In genomic region chr19:2083174-2083854, GRCh38 we compare ENCODE assay signal across 8 cellular contexts. TPM values are rescaled to one million over a fixed set of nuclear protein-coding genes. Genes with fewer than 3 reads are reported as not detected.
DNase-seq lines count a peak whose midpoint lies in the region; ATAC-seq lines count a peak whose summit lies in the region.

No MANE protein-coding gene starts in this region.

- no peaks in the 10 kb centered on the region for H3K27me3 ChIP-seq in neuronal stem cell (ENCODE audit: control insufficient read depth in 3 of 3, insufficient read depth in 3 of 3, low read depth in 1 of 3, low read length in 3 of 3)

- H2BK5ac ChIP-seq in neuronal stem cell (ENCODE audit: low read length): no peak overlapping the region

- no peak overlapping the region for H3K4me2 ChIP-seq in neuronal stem cell (ENCODE audit: insufficient read depth, low read length, poor library complexity, severe bottlenecking)

- H4K8ac ChIP-seq in neuronal stem cell (ENCODE audit: low read depth, low read length): no peak overlapping the region

- H3K4me3 ChIP-seq in neuronal stem cell (ENCODE audit: low read length in 2 of 2): no peak overlapping the region

- H3K36me3 ChIP-seq in neuronal stem cell (replicated peaks in 1 of 2; ENCODE audit: control insufficient read depth in 2 of 2, insufficient read depth in 2 of 2, low read length in 2 of 2): peaks cover 9 to 56% of the 10 kb centered on the region in 2 donors

- no peak overlapping the region for H3K18ac ChIP-seq in neuronal stem cell (ENCODE audit: low read length)

- peaks cover 13% of the 10 kb centered on the region for H3K79me1 ChIP-seq in neuronal stem cell (ENCODE audit: low read depth, low read length)

- WGBS in neuronal stem cell (ENCODE audit: extremely low coverage in 2 of 2, insufficient read length in 2 of 2, insufficient replicate concordance in 1 of 2), 2 donors: no CpG with 5 or more reads among the region's 20 CpGs

- peak overlapping the region; percentile 91 for H2BK120ac ChIP-seq in neuronal stem cell (ENCODE audit: low read depth, low read length)

- no peak overlapping the region for H3K23ac ChIP-seq in neuronal stem cell (ENCODE audit: low read depth, low read length, poor library complexity)

- no peak overlapping the region for H2BK15ac ChIP-seq in neuronal stem cell (ENCODE audit: low read length)

- H4K91ac ChIP-seq in neuronal stem cell (ENCODE audit: low read depth, low read length, poor library complexity): no peak overlapping the region

- H3K9me3 ChIP-seq in neuronal stem cell (replicated peaks in 1 of 2; ENCODE audit: control insufficient read depth in 2 of 2, insufficient read depth in 1 of 2, low read depth in 1 of 2, low read length in 2 of 2): no peaks in the 10 kb centered on the region

- no peak overlapping the region for H3K4ac ChIP-seq in neuronal stem cell (ENCODE audit: low read length)

- DNase-seq in COLO668 (lab: John Stamatoyannopoulos, UW; ENCODE audit: unreplicated experiment): peak; percentile 91
- DNase-seq in NOMO-1 treated with DMSO at 0.1 percent for 48 hours (lab: John Stamatoyannopoulos, UW; ENCODE audit: unreplicated experiment): peak; percentile 43
- peak; percentile 54 for DNase-seq in activated gamma-delta T cell treated with anti-CD3 and anti-CD28 coated beads, Interleukin-2, amount 50 U/mL, for 16 hours (ENCODE audit: low read depth)
- DNase-seq in neuronal stem cell (ENCODE audit: low spot score): no peak
- no peak for DNase-seq in ureter (ENCODE audit: low spot score)

- H3K14ac ChIP-seq in neuronal stem cell (ENCODE audit: low read length): no peak overlapping the region

- H2BK12ac ChIP-seq in neuronal stem cell (ENCODE audit: low read length): no peak overlapping the region

- no peak for ATAC-seq in HG03175 (IDR thresholded peaks at IDR 0.05; ENCODE audit: unreplicated experiment)
- no peak for ATAC-seq in HG03108 (IDR thresholded peaks at IDR 0.05; ENCODE audit: unreplicated experiment)
- no peak for ATAC-seq in GM21723 (IDR thresholded peaks at IDR 0.05; ENCODE audit: unreplicated experiment)

- H3K27ac ChIP-seq in neuronal stem cell (replicated peaks; ENCODE audit: low read length): no peak overlapping the region

- no peaks in the 10 kb centered on the region for H3K4me1 ChIP-seq in neuronal stem cell (ENCODE audit: control insufficient read depth in 2 of 2, insufficient read depth in 1 of 2, low read depth in 1 of 2, low read length in 2 of 2)

- H2AFZ ChIP-seq in neuronal stem cell (ENCODE audit: low read length): no peak overlapping the region

- no peak overlapping the region for H2AK5ac ChIP-seq in neuronal stem cell (ENCODE audit: low read depth, low read length)

- H3K9ac ChIP-seq in neuronal stem cell (ENCODE audit: low read depth, low read length, poor library complexity): peak overlapping the region; percentile 77

RNA-seq across cellular contexts. Expression of gene MOB3A, which starts 12.8 kb away (rescaled TPM):
- polyA plus RNA-seq in neuronal stem cell (2013, experiment 1 of 2): 15.6 TPM
- polyA plus RNA-seq in neuronal stem cell (2013, experiment 2 of 2): 16.1 TPM
- 51.0 TPM for total RNA-seq in ureter

RNA-seq across cellular contexts. Expression of gene IZUMO4, which starts 13.4 kb away (rescaled TPM):
- 2.5 TPM for polyA plus RNA-seq in neuronal stem cell (2013, experiment 1 of 2)
- polyA plus RNA-seq in neuronal stem cell (2013, experiment 2 of 2): 2.3 TPM
- total RNA-seq in ureter: 5.9 TPM

RNA-seq across cellular contexts. Expression of gene MKNK2, which starts 32.3 kb away (rescaled TPM):
- polyA plus RNA-seq in neuronal stem cell (2013, experiment 1 of 2): 138 TPM
- 146 TPM for polyA plus RNA-seq in neuronal stem cell (2013, experiment 2 of 2)
- 151 TPM for total RNA-seq in ureter

Comparison
In these comparisons a context has a peak if more than half of its experiments do, and no peak if none do; other contexts are left out.
1. DNase-seq: peak in COLO668 (single experiment), NOMO-1 treated with DMSO at 0.1 percent for 48 hours (single experiment) and activated gamma-delta T cell treated with anti-CD3 and anti-CD28 coated beads, Interleukin-2, amount 50 U/mL, for 16 hours (single experiment); none in neuronal stem cell (single experiment) and ureter (single experiment).